Comparison of ENCODE assay signal across 1 cellular context in the genomic region with DNA sequence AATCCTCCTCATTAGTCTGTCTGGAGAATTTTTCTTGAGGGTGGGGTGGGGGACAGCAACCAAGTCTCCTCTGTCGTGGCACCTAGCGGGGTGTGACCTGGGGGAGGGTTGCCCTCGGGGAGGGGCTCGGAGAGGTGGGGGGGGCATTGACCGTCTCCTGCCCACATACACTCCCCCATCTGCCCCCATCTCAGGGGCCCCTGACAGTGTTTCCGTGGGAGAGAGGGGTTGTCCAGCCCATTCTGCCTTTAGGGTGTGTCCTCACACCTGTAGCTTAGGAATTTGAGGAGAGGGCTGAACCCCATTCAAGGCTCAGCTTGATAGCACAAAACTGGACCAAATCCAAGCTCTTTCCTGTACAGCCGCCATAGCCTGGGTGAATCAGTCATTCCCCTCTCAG.
TF ChIP-seq lines count a peak whose summit lies in the region.

No MANE protein-coding gene starts in this region.

TF ChIP-seq in HCT116, 20 proteins besides CTCF, POLR2A, EP300 and RAD21:
- TF ChIP-seq SP1 (IDR thresholded peaks at IDR 0.05; ENCODE audit: low read depth) (no peak), YY1 (IDR thresholded peaks at IDR 0.05; ENCODE audit: extremely low read depth, insufficient replicate concordance, low read depth, low read length) (no peak), POLR2AphosphoS5 (IDR thresholded peaks at IDR 0.05; ENCODE audit: low read depth, low read length) (no peak), EZH2 (IDR thresholded peaks at IDR 0.05) (no peak), CEBPB (IDR thresholded peaks at IDR 0.05; ENCODE audit: low read depth) (no peak), ZNF274 (IDR thresholded peaks at IDR 0.05; ENCODE audit: low read depth, low read length) (no peak), EZH2phosphoT487 (IDR thresholded peaks at IDR 0.05; ENCODE audit: borderline replicate concordance) (no peak), SIN3A (IDR thresholded peaks at IDR 0.05; ENCODE audit: low read depth) (no peak), ELF1 (IDR thresholded peaks at IDR 0.05; ENCODE audit: borderline replicate concordance, low read depth) (no peak), FOSL1 (IDR thresholded peaks at IDR 0.05; ENCODE audit: low read depth) (no peak), EGR1 (IDR thresholded peaks at IDR 0.05; ENCODE audit: low read depth) (no peak), SRF (IDR thresholded peaks at IDR 0.05; ENCODE audit: low read depth) (no peak), ZFX (IDR thresholded peaks at IDR 0.05) (no peak)
- TF ChIP-seq, protein P1, sequence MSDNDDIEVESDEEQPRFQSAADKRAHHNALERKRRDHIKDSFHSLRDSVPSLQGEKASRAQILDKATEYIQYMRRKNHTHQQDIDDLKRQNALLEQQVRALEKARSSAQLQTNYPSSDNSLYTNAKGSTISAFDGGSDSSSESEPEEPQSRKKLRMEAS (IDR thresholded peaks at IDR 0.05): no peak
- TF ChIP-seq, protein P2, sequence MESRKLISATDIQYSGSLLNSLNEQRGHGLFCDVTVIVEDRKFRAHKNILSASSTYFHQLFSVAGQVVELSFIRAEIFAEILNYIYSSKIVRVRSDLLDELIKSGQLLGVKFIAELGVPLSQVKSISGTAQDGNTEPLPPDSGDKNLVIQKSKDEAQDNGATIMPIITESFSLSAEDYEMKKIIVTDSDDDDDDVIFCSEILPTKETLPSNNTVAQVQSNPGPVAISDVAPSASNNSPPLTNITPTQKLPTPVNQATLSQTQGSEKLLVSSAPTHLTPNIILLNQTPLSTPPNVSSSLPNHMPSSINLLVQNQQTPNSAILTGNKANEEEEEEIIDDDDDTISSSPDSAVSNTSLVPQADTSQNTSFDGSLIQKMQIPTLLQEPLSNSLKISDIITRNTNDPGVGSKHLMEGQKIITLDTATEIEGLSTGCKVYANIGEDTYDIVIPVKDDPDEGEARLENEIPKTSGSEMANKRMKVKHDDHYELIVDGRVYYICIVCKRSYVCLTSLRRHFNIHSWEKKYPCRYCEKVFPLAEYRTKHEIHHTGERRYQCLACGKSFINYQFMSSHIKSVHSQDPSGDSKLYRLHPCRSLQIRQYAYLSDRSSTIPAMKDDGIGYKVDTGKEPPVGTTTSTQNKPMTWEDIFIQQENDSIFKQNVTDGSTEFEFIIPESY (IDR thresholded peaks at IDR 0.05; ENCODE audit: extremely low read depth, insufficient replicate concordance, low read length): no peak
- TF ChIP-seq, protein P3, sequence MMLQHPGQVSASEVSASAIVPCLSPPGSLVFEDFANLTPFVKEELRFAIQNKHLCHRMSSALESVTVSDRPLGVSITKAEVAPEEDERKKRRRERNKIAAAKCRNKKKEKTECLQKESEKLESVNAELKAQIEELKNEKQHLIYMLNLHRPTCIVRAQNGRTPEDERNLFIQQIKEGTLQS (IDR thresholded peaks at IDR 0.05): no peak
- TF ChIP-seq, protein P4, sequence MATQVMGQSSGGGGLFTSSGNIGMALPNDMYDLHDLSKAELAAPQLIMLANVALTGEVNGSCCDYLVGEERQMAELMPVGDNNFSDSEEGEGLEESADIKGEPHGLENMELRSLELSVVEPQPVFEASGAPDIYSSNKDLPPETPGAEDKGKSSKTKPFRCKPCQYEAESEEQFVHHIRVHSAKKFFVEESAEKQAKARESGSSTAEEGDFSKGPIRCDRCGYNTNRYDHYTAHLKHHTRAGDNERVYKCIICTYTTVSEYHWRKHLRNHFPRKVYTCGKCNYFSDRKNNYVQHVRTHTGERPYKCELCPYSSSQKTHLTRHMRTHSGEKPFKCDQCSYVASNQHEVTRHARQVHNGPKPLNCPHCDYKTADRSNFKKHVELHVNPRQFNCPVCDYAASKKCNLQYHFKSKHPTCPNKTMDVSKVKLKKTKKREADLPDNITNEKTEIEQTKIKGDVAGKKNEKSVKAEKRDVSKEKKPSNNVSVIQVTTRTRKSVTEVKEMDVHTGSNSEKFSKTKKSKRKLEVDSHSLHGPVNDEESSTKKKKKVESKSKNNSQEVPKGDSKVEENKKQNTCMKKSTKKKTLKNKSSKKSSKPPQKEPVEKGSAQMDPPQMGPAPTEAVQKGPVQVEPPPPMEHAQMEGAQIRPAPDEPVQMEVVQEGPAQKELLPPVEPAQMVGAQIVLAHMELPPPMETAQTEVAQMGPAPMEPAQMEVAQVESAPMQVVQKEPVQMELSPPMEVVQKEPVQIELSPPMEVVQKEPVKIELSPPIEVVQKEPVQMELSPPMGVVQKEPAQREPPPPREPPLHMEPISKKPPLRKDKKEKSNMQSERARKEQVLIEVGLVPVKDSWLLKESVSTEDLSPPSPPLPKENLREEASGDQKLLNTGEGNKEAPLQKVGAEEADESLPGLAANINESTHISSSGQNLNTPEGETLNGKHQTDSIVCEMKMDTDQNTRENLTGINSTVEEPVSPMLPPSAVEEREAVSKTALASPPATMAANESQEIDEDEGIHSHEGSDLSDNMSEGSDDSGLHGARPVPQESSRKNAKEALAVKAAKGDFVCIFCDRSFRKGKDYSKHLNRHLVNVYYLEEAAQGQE (IDR thresholded peaks at IDR 0.05; ENCODE audit: low read depth): no peak
